Comparison of ENCODE assay signal across 31 cellular contexts in genomic region chr7:30528779-30529178, GRCh38.
"Had no signal": no experiment of that assay in that cellular context is flagged by ENCODE, and none has a peak within 500 bp of the region (broad histone marks: within the 10 kb centered on the region; RNA-seq: fewer than 3 reads in every experiment).

No MANE protein-coding gene starts in this region.

- H3K4me1 ChIP-seq: neural progenitor cell, parathyroid adenoma, psoas muscle, spleen, suprapubic skin, testis, tibial artery, upper lobe of right lung, uterus had no signal

- H3K36me3 ChIP-seq: neural progenitor cell, ovary, spleen, suprapubic skin, tibial artery, transverse colon, upper lobe of right lung, uterus had no signal

- ATAC-seq: naive thymus-derived CD8-positive, alpha-beta T cell; natural killer cell treated with Interleukin-12 subunit alpha and Interleukin-12 subunit beta and Interleukin-15 and Interleukin-18, amount 100 ng/mL, for 72 hours; psoas muscle; right cardiac atrium; sciatic nerve; stimulated activated memory B cell treated with anti-CD40 and anti-IgM and Interleukin-4, amounts not matched to agents 10 μg/mL and 1 μg/mL and 100 μg/mL, for 72 hours; stimulated activated naive CD8-positive, alpha-beta T cell treated with anti-CD3 and anti-CD28 coated beads, Interleukin-15, amount 100 ng/mL, for 72 hours; stimulated activated naive CD8-positive, alpha-beta T cell treated with anti-CD3 and anti-CD28 coated beads, Interleukin-15, Interleukin-2, amounts not matched to agents 100 U/mL and 50 U/mL, for 24 hours; upper lobe of right lung had no signal

- H3K4me1 Mint-ChIP-seq: stimulated activated memory B cell treated with anti-CD40 and anti-IgM and Interleukin-4, amounts not matched to agents 10 μg/mL and 1 μg/mL and 100 μg/mL, for 72 hours; stimulated activated naive CD8-positive, alpha-beta T cell treated with anti-CD3 and anti-CD28 coated beads, Interleukin-15, amount 100 ng/mL, for 72 hours had no signal

- H3K9ac ChIP-seq: neural progenitor cell, parathyroid adenoma had no signal

- H3K4me3 Mint-ChIP-seq: naive thymus-derived CD8-positive, alpha-beta T cell; natural killer cell treated with Interleukin-12 subunit alpha and Interleukin-12 subunit beta and Interleukin-15 and Interleukin-18, amount 100 ng/mL, for 72 hours; neural progenitor cell; stimulated activated memory B cell treated with anti-CD40 and anti-IgM and Interleukin-4, amounts not matched to agents 10 μg/mL and 1 μg/mL and 100 μg/mL, for 72 hours; stimulated activated naive CD8-positive, alpha-beta T cell treated with anti-CD3 and anti-CD28 coated beads, Interleukin-15, amount 100 ng/mL, for 72 hours; type B pancreatic cell had no signal

- H2AFZ ChIP-seq: neural progenitor cell, parathyroid adenoma had no signal

- H3K27me3 ChIP-seq: neural progenitor cell, ovary, spleen, suprapubic skin, testis, tibial artery, transverse colon, upper lobe of right lung, uterus had no signal

- H3K36me3 Mint-ChIP-seq: naive thymus-derived CD8-positive, alpha-beta T cell; natural killer cell treated with Interleukin-12 subunit alpha and Interleukin-12 subunit beta and Interleukin-15 and Interleukin-18, amount 100 ng/mL, for 72 hours; neural progenitor cell; type B pancreatic cell had no signal

- H3K79me2 ChIP-seq: parathyroid adenoma had no signal

- H3K27me3 Mint-ChIP-seq: naive thymus-derived CD8-positive, alpha-beta T cell; natural killer cell treated with Interleukin-12 subunit alpha and Interleukin-12 subunit beta and Interleukin-15 and Interleukin-18, amount 100 ng/mL, for 72 hours; stimulated activated memory B cell treated with anti-CD40 and anti-IgM and Interleukin-4, amounts not matched to agents 10 μg/mL and 1 μg/mL and 100 μg/mL, for 72 hours; stimulated activated naive CD8-positive, alpha-beta T cell treated with anti-CD3 and anti-CD28 coated beads, Interleukin-15, amount 100 ng/mL, for 72 hours had no signal

- H3K9me3 Mint-ChIP-seq: naive thymus-derived CD8-positive, alpha-beta T cell; natural killer cell treated with Interleukin-12 subunit alpha and Interleukin-12 subunit beta and Interleukin-15 and Interleukin-18, amount 100 ng/mL, for 72 hours; neural progenitor cell; stimulated activated memory B cell treated with anti-CD40 and anti-IgM and Interleukin-4, amounts not matched to agents 10 μg/mL and 1 μg/mL and 100 μg/mL, for 72 hours; stimulated activated naive CD8-positive, alpha-beta T cell treated with anti-CD3 and anti-CD28 coated beads, Interleukin-15, amount 100 ng/mL, for 72 hours; type B pancreatic cell had no signal

- H3K27ac ChIP-seq: neural progenitor cell, ovary, parathyroid adenoma, psoas muscle, skin epidermis, spleen, suprapubic skin, testis, tibial artery, transverse colon, upper lobe of right lung, uterus had no signal

- H3K9me3 ChIP-seq: ovary, psoas muscle, spleen, suprapubic skin, testis, tibial artery, transverse colon, upper lobe of right lung, uterus had no signal

- H3K27ac Mint-ChIP-seq: naive thymus-derived CD8-positive, alpha-beta T cell; natural killer cell treated with Interleukin-12 subunit alpha and Interleukin-12 subunit beta and Interleukin-15 and Interleukin-18, amount 100 ng/mL, for 72 hours; neural progenitor cell; progenitor cell of endocrine pancreas; stimulated activated memory B cell treated with anti-CD40 and anti-IgM and Interleukin-4, amounts not matched to agents 10 μg/mL and 1 μg/mL and 100 μg/mL, for 72 hours; stimulated activated naive CD8-positive, alpha-beta T cell treated with anti-CD3 and anti-CD28 coated beads, Interleukin-15, amount 100 ng/mL, for 72 hours; type B pancreatic cell had no signal

- H3K4me3 ChIP-seq: neural progenitor cell, ovary, psoas muscle, skin epidermis, smooth muscle cell, spleen, suprapubic skin, testis, tibial artery, transverse colon, upper lobe of right lung, uterus had no signal

- H3K4me2 ChIP-seq: neural progenitor cell, smooth muscle cell had no signal

- DNase-seq: naive thymus-derived CD8-positive, alpha-beta T cell; occipital lobe; ovary; posterior cingulate gyrus; psoas muscle; right cardiac atrium; spleen; stimulated activated CD4-positive, alpha-beta T cell treated with anti-CD3 and anti-CD28 coated beads, Interleukin-12 subunit alpha, Interleukin-12 subunit beta, amount 100 ng/mL, for 4 hours; stimulated activated CD4-positive, alpha-beta T cell treated with anti-CD3 and anti-CD28 coated beads, Interleukin-1b, Interleukin-23, amount 100 ng/mL, for 48 hours; stimulated activated CD4-positive, alpha-beta T cell treated with anti-CD3 and anti-CD28 coated beads, Interleukin-4, amount 100 ng/mL, for 1 hour; stimulated activated CD4-positive, alpha-beta T cell treated with anti-CD3 and anti-CD28 coated beads, Interleukin-4, amount 100 ng/mL, for 4 hours; stimulated activated CD8-positive, alpha-beta memory T cell treated with anti-CD3 and anti-CD28 coated beads, Interleukin-4, amount 100 ng/mL, for 48 hours; stimulated activated naive CD4-positive, alpha-beta T cell; stimulated activated naive CD8-positive, alpha-beta T cell treated with anti-CD3 and anti-CD28 coated beads, Interleukin-15, amount 100 ng/mL, for 72 hours; stimulated activated naive CD8-positive, alpha-beta T cell treated with anti-CD3 and anti-CD28 coated beads, Interleukin-15, Interleukin-2, amounts not matched to agents 100 U/mL and 50 U/mL, for 24 hours; substantia nigra; testis; tibial artery; transverse colon; upper lobe of right lung; uterus had no signal
